1 cellular context compared by ENCODE assay signal in genomic region chr11:62388999-62389398, GRCh38.
TF ChIP-seq lines count a peak whose summit lies in the region.

No MANE protein-coding gene starts in this region.

TF ChIP-seq in IMR-90, 13 proteins besides CTCF, POLR2A, EP300 and RAD21 (continued from another document):
- TF ChIP-seq RFX5 (IDR thresholded peaks at IDR 0.05; ENCODE audit: low read depth, low read length) (no peak), CEBPB (IDR thresholded peaks at IDR 0.05; ENCODE audit: low read depth, low read length) (no peak), NFE2L2 (IDR thresholded peaks at IDR 0.05; ENCODE audit: low read depth, low read length) (no peak), RCOR1 (IDR thresholded peaks at IDR 0.05; ENCODE audit: insufficient replicate concordance, low read length) (no peak), CHD1 (IDR thresholded peaks at IDR 0.05; ENCODE audit: low read depth, low read length) (no peak)
